ENCODE assay signal across 8 cellular contexts in the genomic region with DNA sequence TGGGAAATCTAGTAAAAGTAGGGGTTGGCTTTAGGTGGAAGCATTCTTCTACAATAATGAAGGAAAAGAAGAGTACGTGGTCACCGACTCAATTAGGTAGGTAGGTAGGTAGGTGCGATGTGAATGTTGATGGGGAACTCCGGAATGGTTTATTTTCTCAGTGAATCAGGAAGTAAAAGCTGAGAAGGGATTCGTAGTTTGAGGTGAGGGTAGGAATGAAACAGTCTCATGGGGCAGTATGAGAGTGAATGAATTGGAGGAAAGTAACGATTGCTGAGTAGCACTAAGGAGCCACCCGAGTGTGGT. TPM values are rescaled to one million over a fixed set of nuclear protein-coding genes. Genes with fewer than 3 reads are reported as not detected.
DNase-seq lines count a peak whose midpoint lies in the region; ATAC-seq and TF ChIP-seq lines count a peak whose summit lies in the region.

No MANE protein-coding gene starts in this region.

- peak overlapping the region; percentile 85 for H3K4me2 ChIP-seq in DOHH2 (ENCODE audit: low read length)

- intact Hi-C loops in prostate gland (cut with DNase I): no loop called here

- no peaks in the 10 kb centered on the region for H3K79me2 ChIP-seq in DOHH2 (ENCODE audit: control insufficient read depth, low read length)

- ATAC-seq in GM21717 (IDR thresholded peaks at IDR 0.05; ENCODE audit: unreplicated experiment): no peak

- 1 to 2% methylated on average over 7 of the region's 7 CpGs for WGBS in esophagus, 2 donors
- WGBS in prostate gland: under 1% methylated on average over 7 of the region's 7 CpGs

- H3K27ac ChIP-seq in DOHH2 (ENCODE audit: low read depth, low read length): peak overlapping the region; percentile 71
- H3K27ac ChIP-seq in esophagus (ENCODE audit: low read depth in 2 of 2, low read length in 1 of 2): peak overlapping the region; percentile 88 to 97
- H3K27ac ChIP-seq in prostate gland: peak overlapping the region; percentile 92 to 94

- no peaks in the 10 kb centered on the region for H4K20me1 ChIP-seq in DOHH2 (ENCODE audit: control insufficient read depth, insufficient read depth, low read depth, low read length)

- no peak for DNase-seq in LNCaP clone FGC (ENCODE audit: low read depth)
- DNase-seq in prostate gland (ENCODE audit: low spot score): no peak
- DNase-seq in cerebellar cortex (ENCODE audit: low spot score): no peak
- DNase-seq in NAMALWA (ENCODE audit: low spot score): no peak
- no peak for DNase-seq in SIG-M5 (lab: John Stamatoyannopoulos, UW)

- peaks cover 8% of the 10 kb centered on the region for H3K27me3 ChIP-seq in DOHH2 (ENCODE audit: control insufficient read depth, low read length)
- no peaks in the 10 kb centered on the region for H3K27me3 ChIP-seq in esophagus (ENCODE audit: control insufficient read depth in 1 of 2, insufficient read depth in 2 of 2, low read length in 2 of 2)
- no peaks in the 10 kb centered on the region for H3K27me3 ChIP-seq in prostate gland (replicated peaks; ENCODE audit: insufficient read depth)

- H3F3A ChIP-seq in DOHH2 (ENCODE audit: control insufficient read depth, insufficient read depth): peaks cover 6% of the 10 kb centered on the region

- TF ChIP-seq POLR2A in prostate gland (IDR thresholded peaks at IDR 0.05): no peak

- H3K36me3 ChIP-seq in DOHH2 (ENCODE audit: control insufficient read depth, low read length) (peaks cover 23% of the 10 kb centered on the region), esophagus (ENCODE audit: control insufficient read depth in 2 of 2, insufficient read depth in 2 of 2, low read length in 1 of 2) (peaks cover 14 to 29% of the 10 kb centered on the region in 2 donors), prostate gland (peaks cover 18 to 29% of the 10 kb centered on the region in 2 donors)

- H3K4me3 ChIP-seq in DOHH2 (ENCODE audit: low read length) (peak overlapping the region; percentile 79), LNCaP clone FGC (ENCODE audit: low read depth, low read length) (peak overlapping the region; percentile 58), esophagus (ENCODE audit: low read depth in 1 of 2, low read length in 2 of 2) (no peak overlapping the region), prostate gland (peak overlapping the region in 1 of 2 donors; percentile 8)

- H3K9me2 ChIP-seq in DOHH2 (replicated peaks; ENCODE audit: control insufficient read depth, low read length): no peaks in the 10 kb centered on the region

- no peak for TF ChIP-seq CTCF in DOHH2 (IDR thresholded peaks at IDR 0.05; ENCODE audit: low read depth, low read length, poor library complexity, severe bottlenecking)
- no peak for TF ChIP-seq CTCF in LNCaP clone FGC (IDR thresholded peaks at IDR 0.05; ENCODE audit: control insufficient read depth, extremely low read depth, insufficient read depth)
- no peak for TF ChIP-seq CTCF in prostate gland (IDR thresholded peaks at IDR 0.05)

- H3K9me3 ChIP-seq in DOHH2 (ENCODE audit: control insufficient read depth, insufficient read depth, low read length) (no peaks in the 10 kb centered on the region), esophagus (ENCODE audit: control insufficient read depth in 2 of 2, insufficient read depth in 1 of 2, low read depth in 1 of 2, low read length in 1 of 2) (no peaks in the 10 kb centered on the region), prostate gland (no peaks in the 10 kb centered on the region)

- H3K4me1 ChIP-seq in DOHH2 (ENCODE audit: control insufficient read depth, low read length) (peaks cover 20% of the 10 kb centered on the region), esophagus (ENCODE audit: control insufficient read depth in 2 of 2, insufficient read depth in 2 of 2, low read length in 1 of 2) (peaks cover 0 to 8% of the 10 kb centered on the region in 2 donors), prostate gland (replicated peaks) (no peaks in the 10 kb centered on the region)

RNA-seq across cellular contexts. Expression of gene PER1, which starts 13.9 kb away (rescaled TPM):
- 10 to 100 TPM; 44.7 to 85.2 TPM for polyA plus RNA-seq in esophagus
- 100 to 1,000 TPM; 119 to 142 TPM for total RNA-seq in prostate gland

RNA-seq across cellular contexts. Expression of gene HES7, which starts 14.4 kb away (rescaled TPM):
- under 1 TPM; 0.15 to 0.24 TPM for polyA plus RNA-seq in esophagus
- under 1 TPM in 1 of 2 donors, not detected in 1; 0.34 TPM for total RNA-seq in prostate gland

RNA-seq across cellular contexts. Expression of gene ALOXE3, which starts 20.0 kb away (rescaled TPM):
- polyA plus RNA-seq in esophagus: 1 to 10 TPM in 1 of 2 donors, under 1 TPM in 1; 0.43 to 1.7 TPM
- total RNA-seq in prostate gland: 1 to 10 TPM in 1 of 2 donors, not detected in 1; 2.4 TPM

RNA-seq across cellular contexts. Expression of gene VAMP2, which starts 24.4 kb away (rescaled TPM):
- 10 to 100 TPM; 21.9 to 22.4 TPM for polyA plus RNA-seq in esophagus
- total RNA-seq in prostate gland: 10 to 100 TPM; 34.2 to 65.2 TPM

RNA-seq across cellular contexts. Expression of gene TMEM107, which starts 37.9 kb away (rescaled TPM):
- polyA plus RNA-seq in esophagus: 1 to 10 TPM; 5.6 to 8.9 TPM
- 10 to 100 TPM in 1 of 2 donors, 1 to 10 TPM in 1; 8.6 to 13.9 TPM for total RNA-seq in prostate gland

Comparison
In these comparisons a context has a peak if more than half of its experiments do, and no peak if none do; other contexts are left out.
1. H3K4me3 ChIP-seq: peak in DOHH2 (single experiment) and LNCaP clone FGC (single experiment); none in esophagus (0 of 2).
2. Peak in every context shown above with its lines, with median percentiles within 50 percentile points of each other: H3K27ac ChIP-seq.